Comparison of ENCODE assay signal across 8 cellular contexts in genomic region chr14:106694638-106695393, GRCh38.
DNase-seq lines count a peak whose midpoint lies in the region; ATAC-seq and TF ChIP-seq lines count a peak whose summit lies in the region.

No MANE protein-coding gene starts in this region.

- peaks cover 9% of the 10 kb centered on the region for H3K4me1 ChIP-seq in CD4-positive, alpha-beta memory T cell (ENCODE audit: insufficient read depth, low read length)

- ATAC-seq in HG02571 (IDR thresholded peaks at IDR 0.05; ENCODE audit: unreplicated experiment), result peak; percentile 46
- peak; percentile 77 for ATAC-seq in activated naive CD8-positive, alpha-beta T cell treated with anti-CD3 and anti-CD28 coated beads, Interleukin-2, amount 50 U/mL, for 24 hours

- intact Hi-C loops in CD4-positive, alpha-beta memory T cell (cut with micrococcal nuclease), result no loop called here

- H3K4me3 Mint-ChIP-seq in CD4-positive, alpha-beta memory T cell, result peak overlapping the region in 3 of 8 donors; percentile 13 to 55 (median 34)
- peak overlapping the region; percentile 65 for H3K4me3 Mint-ChIP-seq in T-helper 1 cell treated with Interleukin-12 subunit alpha and Interleukin-12 subunit beta and Interleukin-4 antibody, amounts not matched to agents 30 μg/mL and 1 μg/mL, for 36 hours
- peak overlapping the region; percentile 65 for H3K4me3 Mint-ChIP-seq in activated naive CD8-positive, alpha-beta T cell treated with anti-CD3 and anti-CD28 coated beads, Interleukin-2, amount 50 U/mL, for 24 hours
- no peak overlapping the region for H3K4me3 Mint-ChIP-seq in progenitor cell of endocrine pancreas (ENCODE audit: low read depth)

- H3K27me3 Mint-ChIP-seq in CD4-positive, alpha-beta memory T cell, result peaks cover 0 to 1% of the 10 kb centered on the region in 2 donors
- H3K27me3 Mint-ChIP-seq in T-helper 1 cell treated with Interleukin-12 subunit alpha and Interleukin-12 subunit beta and Interleukin-4 antibody, amounts not matched to agents 30 μg/mL and 1 μg/mL, for 36 hours (ENCODE audit: low read depth), result peaks cover 8% of the 10 kb centered on the region
- H3K27me3 Mint-ChIP-seq in activated naive CD8-positive, alpha-beta T cell treated with anti-CD3 and anti-CD28 coated beads, Interleukin-2, amount 50 U/mL, for 24 hours, result peaks cover 3% of the 10 kb centered on the region
- H3K27me3 Mint-ChIP-seq in progenitor cell of endocrine pancreas, result no peaks in the 10 kb centered on the region

- peak; percentile 33 to 56 (median 46) for DNase-seq in CD4-positive, alpha-beta memory T cell
- DNase-seq in activated naive CD8-positive, alpha-beta T cell treated with anti-CD3 and anti-CD28 coated beads, Interleukin-2, amount 50 U/mL, for 24 hours, result peak; percentile 79
- DNase-seq in stimulated activated CD8-positive, alpha-beta memory T cell treated with anti-CD3 and anti-CD28 coated beads, Interleukin-15, amount 100 ng/mL, for 48 hours (ENCODE audit: low read depth in 2 of 2), result peak; percentile 44 to 56
- DNase-seq in dermis blood vessel endothelial cell (no peak), progenitor cell of endocrine pancreas (ENCODE audit: low spot score, unreplicated experiment) (no peak)
- DNase-seq in NK-92 treated with Interleukin-12 subunit alpha and Interleukin-12 subunit beta, amount 100 ng/mL, for 24 hours (lab: John Stamatoyannopoulos, UW), result no peak

- no peaks in the 10 kb centered on the region for H3K36me3 ChIP-seq in CD4-positive, alpha-beta memory T cell (ENCODE audit: insufficient read depth, low read length)

- no peaks in the 10 kb centered on the region for H3K9me3 Mint-ChIP-seq in CD4-positive, alpha-beta memory T cell
- no peaks in the 10 kb centered on the region for H3K9me3 Mint-ChIP-seq in T-helper 1 cell treated with Interleukin-12 subunit alpha and Interleukin-12 subunit beta and Interleukin-4 antibody, amounts not matched to agents 30 μg/mL and 1 μg/mL, for 36 hours
- H3K9me3 Mint-ChIP-seq in activated naive CD8-positive, alpha-beta T cell treated with anti-CD3 and anti-CD28 coated beads, Interleukin-2, amount 50 U/mL, for 24 hours, result no peaks in the 10 kb centered on the region
- H3K9me3 Mint-ChIP-seq in progenitor cell of endocrine pancreas (ENCODE audit: low read depth), result peaks cover 33% of the 10 kb centered on the region

- TF ChIP-seq CTCF in progenitor cell of endocrine pancreas (IDR thresholded peaks at IDR 0.05; ENCODE audit: unreplicated experiment), result no peak

- POLR2A ChIA-PET in CD4-positive, alpha-beta memory T cell (lab: Charles Lee; ENCODE audit: partially characterized antibody), result no interaction called here

- H3K4me1 Mint-ChIP-seq in CD4-positive, alpha-beta memory T cell, result peaks cover 13 to 25% (median 15%) of the 10 kb centered on the region in 4 donors
- H3K4me1 Mint-ChIP-seq in T-helper 1 cell treated with Interleukin-12 subunit alpha and Interleukin-12 subunit beta and Interleukin-4 antibody, amounts not matched to agents 30 μg/mL and 1 μg/mL, for 36 hours (ENCODE audit: low read depth), result peaks cover 4% of the 10 kb centered on the region
- peaks cover 16% of the 10 kb centered on the region for H3K4me1 Mint-ChIP-seq in activated naive CD8-positive, alpha-beta T cell treated with anti-CD3 and anti-CD28 coated beads, Interleukin-2, amount 50 U/mL, for 24 hours
- no peaks in the 10 kb centered on the region for H3K4me1 Mint-ChIP-seq in progenitor cell of endocrine pancreas (ENCODE audit: low read depth)

- peak overlapping the region in 1 of 7 donors; percentile 42 for H3K27ac Mint-ChIP-seq in CD4-positive, alpha-beta memory T cell
- peak overlapping the region; percentile 15 for H3K27ac Mint-ChIP-seq in T-helper 1 cell treated with Interleukin-12 subunit alpha and Interleukin-12 subunit beta and Interleukin-4 antibody, amounts not matched to agents 30 μg/mL and 1 μg/mL, for 36 hours
- H3K27ac Mint-ChIP-seq in activated naive CD8-positive, alpha-beta T cell treated with anti-CD3 and anti-CD28 coated beads, Interleukin-2, amount 50 U/mL, for 24 hours, result peak overlapping the region; percentile 59
- H3K27ac Mint-ChIP-seq in progenitor cell of endocrine pancreas, result no peak overlapping the region

- H3K36me3 Mint-ChIP-seq in CD4-positive, alpha-beta memory T cell, result no peaks in the 10 kb centered on the region
- H3K36me3 Mint-ChIP-seq in T-helper 1 cell treated with Interleukin-12 subunit alpha and Interleukin-12 subunit beta and Interleukin-4 antibody, amounts not matched to agents 30 μg/mL and 1 μg/mL, for 36 hours (ENCODE audit: low read depth), result no peaks in the 10 kb centered on the region
- no peaks in the 10 kb centered on the region for H3K36me3 Mint-ChIP-seq in activated naive CD8-positive, alpha-beta T cell treated with anti-CD3 and anti-CD28 coated beads, Interleukin-2, amount 50 U/mL, for 24 hours (ENCODE audit: low read depth)
- H3K36me3 Mint-ChIP-seq in progenitor cell of endocrine pancreas (ENCODE audit: insufficient read depth), result peaks cover 2% of the 10 kb centered on the region

- no peaks in the 10 kb centered on the region for H3K9me3 ChIP-seq in CD4-positive, alpha-beta memory T cell (ENCODE audit: control insufficient read depth in 1 of 2, low read length in 2 of 2)

- no peak overlapping the region for H3K27ac ChIP-seq in CD4-positive, alpha-beta memory T cell (ENCODE audit: low read depth, low read length)

- no peaks in the 10 kb centered on the region for H3K27me3 ChIP-seq in CD4-positive, alpha-beta memory T cell (ENCODE audit: insufficient read depth, low read length)

- H3K4me3 ChIP-seq in CD4-positive, alpha-beta memory T cell (ENCODE audit: low read length in 2 of 2), result no peak overlapping the region

- CTCF ChIA-PET in CD4-positive, alpha-beta memory T cell (lab: Charles Lee; ENCODE audit: partially characterized antibody), result interaction anchor here (0.9 to 2.1 kb wide), 11 partner anchors 9 to 270 kb away, joined by 3 to 10 read pairs (median 3); no protein-coding TSS in a partner anchor

Comparison
In these comparisons a context has a peak if more than half of its experiments do, and no peak if none do; other contexts are left out.
1. DNase-seq: peak in CD4-positive, alpha-beta memory T cell (5 of 5), activated naive CD8-positive, alpha-beta T cell treated with anti-CD3 and anti-CD28 coated beads, Interleukin-2, amount 50 U/mL, for 24 hours (single experiment) and stimulated activated CD8-positive, alpha-beta memory T cell treated with anti-CD3 and anti-CD28 coated beads, Interleukin-15, amount 100 ng/mL, for 48 hours (2 of 2); none in dermis blood vessel endothelial cell (single experiment), NK-92 treated with Interleukin-12 subunit alpha and Interleukin-12 subunit beta, amount 100 ng/mL, for 24 hours (single experiment) and progenitor cell of endocrine pancreas (single experiment).